Comparison of ENCODE assay signal across 14 cellular contexts in the genomic region with DNA sequence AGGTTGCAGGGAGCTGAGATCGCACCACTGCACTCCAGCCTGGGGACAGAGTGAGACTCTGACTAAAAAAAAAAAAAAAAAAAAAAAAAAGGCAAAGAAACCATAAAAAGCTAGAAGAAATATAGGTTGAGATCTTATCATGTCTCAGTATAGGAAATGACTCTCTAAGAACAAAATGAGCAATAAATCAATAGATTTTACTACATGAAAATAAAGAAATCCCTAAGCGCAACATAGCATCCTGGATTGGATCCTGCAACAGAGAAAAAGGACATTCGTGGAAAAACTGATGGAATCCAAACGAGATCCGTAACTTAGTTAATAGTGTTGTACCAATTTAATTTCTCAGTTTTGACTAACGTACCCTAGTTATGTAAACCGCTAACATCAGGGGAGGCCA. TPM values are rescaled to one million over a fixed set of nuclear protein-coding genes. Genes with fewer than 3 reads are reported as not detected.
DNase-seq lines count a peak whose midpoint lies in the region; ATAC-seq, FAIRE-seq and TF ChIP-seq lines count a peak whose summit lies in the region.
"Had no signal": no experiment of that assay in that cellular context is flagged by ENCODE, and none has a peak within 500 bp of the region (broad histone marks: within the 10 kb centered on the region; RNA-seq: fewer than 3 reads in every experiment).

No MANE protein-coding gene starts in this region.

- BruUV-seq in K562 (replicated peaks; lab: Mats Ljungman, UMichigan): no TSS peak

- H3K79me2 ChIP-seq in K562 (ENCODE audit: control insufficient read depth, insufficient read depth, low read length) (no peaks in the 10 kb centered on the region), osteoblast (ENCODE audit: insufficient read depth, low read length) (no peaks in the 10 kb centered on the region)

- FAIRE-seq in K562 (lab: Jason Lieb, UNC): no peak
- FAIRE-seq: D721Med, GM12892 had no signal

- no peaks in the 10 kb centered on the region for H3K9me1 ChIP-seq in K562 (ENCODE audit: control insufficient read depth, insufficient read depth, low read length)

- no peaks in the 10 kb centered on the region for H3K27me3 ChIP-seq in CD8-positive, alpha-beta T cell (ENCODE audit: insufficient read depth, low read length)
- H3K27me3 ChIP-seq in K562 (ENCODE audit: control insufficient read depth in 2 of 2, insufficient read depth in 2 of 2, low read length in 2 of 2) (peaks cover 34 to 78% of the 10 kb centered on the region in 2 experiments), osteoblast (ENCODE audit: insufficient read depth, low read length) (no peaks in the 10 kb centered on the region), right cardiac atrium (ENCODE audit: control insufficient read depth, insufficient read depth) (no peaks in the 10 kb centered on the region)

- no peak overlapping the region for H3K9ac ChIP-seq in K562 (ENCODE audit: insufficient read depth in 1 of 2, low read depth in 2 of 2, low read length in 2 of 2)
- H3K9ac ChIP-seq: SK-N-SH had no signal

- H3K4me3 ChIP-seq in CD8-positive, alpha-beta T cell (ENCODE audit: low read depth, low read length): no peak overlapping the region
- no peak overlapping the region for H3K4me3 ChIP-seq in K562
- no peak overlapping the region for H3K4me3 ChIP-seq in osteoblast (ENCODE audit: insufficient read depth, low read length)
- H3K4me3 ChIP-seq in right cardiac atrium (ENCODE audit: low read length): no peak overlapping the region

- no peaks in the 10 kb centered on the region for H3K9me3 ChIP-seq in CD8-positive, alpha-beta T cell (ENCODE audit: low read length)
- H3K9me3 ChIP-seq in KOPT-K1 (ENCODE audit: insufficient read depth, low read length, poor library complexity, severe bottlenecking) (no peaks in the 10 kb centered on the region), K562 (replicated peaks; ENCODE audit: control insufficient read depth, insufficient read depth, low read depth, low read length) (0 out of 2 replicates have a peak, but pooled peaks cover 2% of the 10 kb centered on the region), osteoblast (ENCODE audit: low read depth, low read length) (peaks cover 15% of the 10 kb centered on the region), right cardiac atrium (ENCODE audit: control insufficient read depth, low read length) (no peaks in the 10 kb centered on the region)
- H3K9me3 ChIP-seq: SK-N-SH had no signal

- peaks cover 18% of the 10 kb centered on the region for H3K4me1 Mint-ChIP-seq in CD8-positive, alpha-beta T cell (ENCODE audit: low read depth)

- WGBS in K562 (ENCODE audit: insufficient coverage, low coverage, missing lambda C conversion rate): 18% methylated on average over 7 of the region's 7 CpGs
- 94% methylated on average over 7 of the region's 7 CpGs for WGBS in right cardiac atrium

- H4K20me1 ChIP-seq in K562 (replicated peaks; ENCODE audit: control insufficient read depth, insufficient read depth, low read length) (no peaks in the 10 kb centered on the region), osteoblast (ENCODE audit: insufficient read depth, low read length) (no peaks in the 10 kb centered on the region)

- no peak overlapping the region for H3K4me3 Mint-ChIP-seq in CD8-positive, alpha-beta T cell

- POLR2A ChIA-PET in CD8-positive, alpha-beta T cell (lab: Charles Lee): no interaction called here
- POLR2A ChIA-PET in K562 (lab: Yijun Ruan, JAX): interaction anchor here (1.4 kb wide), 1 partner anchor 14 kb away, joined by 3 read pairs; no protein-coding TSS in a partner anchor

- no peak for TF ChIP-seq POLR2A in K562 (conservative IDR thresholded peaks at IDR 0.05)

- no peaks in the 10 kb centered on the region for H3K9me3 Mint-ChIP-seq in CD8-positive, alpha-beta T cell
- H3K9me3 Mint-ChIP-seq: CD4-positive, alpha-beta T cell had no signal

- no peak overlapping the region for H3K4me2 ChIP-seq in K562 (ENCODE audit: insufficient read depth, low read length)
- peak overlapping the region; percentile 32 for H3K4me2 ChIP-seq in osteoblast (ENCODE audit: insufficient read depth, low read length)
- H3K4me2 ChIP-seq: SK-N-SH had no signal

- CTCF ChIA-PET in CD8-positive, alpha-beta T cell (lab: Charles Lee): no interaction called here
- CTCF ChIA-PET in K562 (lab: Yijun Ruan, JAX; ENCODE audit: low intra/inter-chr PET ratio): interaction anchor here (0.6 kb wide), 1 partner anchor 201 kb away, joined by 3 read pairs; no protein-coding TSS in a partner anchor

- H3K27ac Mint-ChIP-seq in CD8-positive, alpha-beta T cell: peak overlapping the region; percentile 41
- H3K27ac Mint-ChIP-seq: CD4-positive, alpha-beta T cell had no signal

- peaks cover 6% of the 10 kb centered on the region for H3K4me1 ChIP-seq in CD8-positive, alpha-beta T cell (ENCODE audit: insufficient read depth, low read length)
- H3K4me1 ChIP-seq in K562 (replicated peaks in 1 of 2; ENCODE audit: control insufficient read depth in 2 of 2, insufficient read depth in 2 of 2, low read length in 2 of 2) (peaks cover 0 to 16% of the 10 kb centered on the region in 2 experiments; a peak in 2 of 5 replicates), osteoblast (ENCODE audit: insufficient read depth, low read length) (peaks cover 18% of the 10 kb centered on the region), right cardiac atrium (ENCODE audit: control insufficient read depth, insufficient read depth, low read length) (no peaks in the 10 kb centered on the region)

- no peak for TF ChIP-seq EP300 in K562 (IDR thresholded peaks at IDR 0.05; ENCODE audit: low read length)

- H2AFZ ChIP-seq in K562 (ENCODE audit: low read depth, low read length) (no peak overlapping the region), osteoblast (ENCODE audit: low read length) (no peak overlapping the region)

- no peak for TF ChIP-seq CTCF in CD8-positive, alpha-beta T cell (IDR thresholded peaks at IDR 0.05)
- no peak for TF ChIP-seq CTCF in K562 (IDR thresholded peaks at IDR 0.05 in 2 of 3, conservative IDR thresholded peaks at IDR 0.05 in 1 of 3; ENCODE audit: insufficient read depth in 2 of 3, low read depth in 1 of 3, low read length in 3 of 3)
- TF ChIP-seq CTCF in osteoblast (IDR thresholded peaks at IDR 0.05; ENCODE audit: extremely low read depth, low read depth, low read length): no peak

- no peak for TF ChIP-seq RAD21 in K562 (CRISPR knock-in tag; conservative IDR thresholded peaks at IDR 0.05 in 1 of 2, IDR thresholded peaks at IDR 0.05 in 1 of 2)

- DNase-seq in CD8-positive, alpha-beta T cell: no peak
- DNase-seq in K562 (ENCODE audit: extremely low read depth in 1 of 4, low spot score in 3 of 4) (no peak), osteoblast (ENCODE audit: insufficient read length, low spot score, missing footprints) (no peak), sciatic nerve (ENCODE audit: low spot score) (no peak), right cardiac atrium (no peak), inferior parietal cortex (ENCODE audit: extremely low spot score) (no peak)
- DNase-seq: CD4-positive, alpha-beta T cell; GDM1; Karpas-422; NCI-H524; SK-N-SH had no signal

- no peak overlapping the region for H3K27ac ChIP-seq in CD8-positive, alpha-beta T cell (ENCODE audit: low read depth, low read length)
- H3K27ac ChIP-seq in KOPT-K1 (ENCODE audit: low read depth, low read length, poor library complexity, severe bottlenecking) (peak overlapping the region; percentile 59), K562 (ENCODE audit: extremely low read depth, low read depth, low read length) (no peak overlapping the region), osteoblast (ENCODE audit: low read depth, low read length) (peak overlapping the region; percentile 73), right cardiac atrium (ENCODE audit: low read length) (no peak overlapping the region)

- in situ Hi-C loops in K562 (cut with MboI): no loop called here

- no peak for ATAC-seq in CD8-positive, alpha-beta T cell
- no peak for ATAC-seq in K562
- ATAC-seq in sciatic nerve: no peak
- no peak for ATAC-seq in right cardiac atrium

- no peaks in the 10 kb centered on the region for H3K36me3 ChIP-seq in CD8-positive, alpha-beta T cell (ENCODE audit: insufficient read depth, low read length)
- H3K36me3 ChIP-seq in KOPT-K1 (ENCODE audit: insufficient read depth, low read length) (no peaks in the 10 kb centered on the region), K562 (ENCODE audit: control insufficient read depth, insufficient read depth, low read length) (no peaks in the 10 kb centered on the region), osteoblast (ENCODE audit: insufficient read depth, low read length) (no peaks in the 10 kb centered on the region)

- no peaks in the 10 kb centered on the region for H3K36me3 Mint-ChIP-seq in CD8-positive, alpha-beta T cell

- intact Hi-C loops in CD8-positive, alpha-beta T cell (cut with DNase I, micrococcal nuclease): no loop called here
- intact Hi-C loops in K562 (cut with micrococcal nuclease): no loop called here
- intact Hi-C loops in sciatic nerve (cut with DNase I): no loop called here
- intact Hi-C loops in right cardiac atrium (cut with DNase I): no loop called here

- H3K27me3 Mint-ChIP-seq in CD8-positive, alpha-beta T cell (ENCODE audit: low read depth): peaks cover 2% of the 10 kb centered on the region
- H3K27me3 Mint-ChIP-seq: CD4-positive, alpha-beta T cell had no signal

RNA-seq across cellular contexts. Expression of a gene that starts 35.3 kb away (rescaled TPM):
- total RNA-seq in CD8-positive, alpha-beta T cell: not detected
- not detected in 2 replicates for total RNA-seq in K562 (2011; cell fraction: chromatin; rRNA removed; ENCODE audit: low replicate concordance)
- not detected in 2 replicates for total RNA-seq in K562 (2011; cell fraction: nucleolus; rRNA removed)
- not detected in 2 replicates for total RNA-seq in K562 (2011; cell fraction: nucleoplasm; rRNA removed)
- total RNA-seq in K562 (2014; rRNA removed) (0.16 TPM in 1 of 2 replicates, not detected in the other), K562 (2014; rRNA removed; fragmentation: Illumina TruSeq; extraction: Trizol) (not detected in 2 replicates), K562 (2015; rRNA removed; fragmentation: Illumina TruSeq; extraction: Trizol) (not detected in 2 replicates), K562 (2021) (not detected in 2 replicates), osteoblast (under 0.01 and 0.36 TPM in 2 replicates), sciatic nerve (0.89 TPM), right cardiac atrium (1 to 10 TPM in 2 of 4 donors, under 1 TPM in 2; 0.71 to 1.8 (median 1.1) TPM)
- polyA plus RNA-seq in K562 (2011; rRNA removed) (0.07 and 0.08 TPM in 2 replicates), K562 (2014; fragmentation: Illumina TruSeq; extraction: Trizol) (0.06 TPM in 1 of 2 replicates, not detected in the other), K562 (2014; fragmentation: Nextera tagmentation; extraction: Ambion mirVana) (not detected), K562 (2014; rRNA removed) (not detected in 2 replicates), right cardiac atrium (0.57 TPM)
- polyA plus RNA-seq in K562 (2011; cell fraction: cytosol; rRNA removed): 0.01 and 0.22 TPM in 2 replicates
- polyA plus RNA-seq in K562 (2011; cell fraction: nucleus; rRNA removed): 0.13 and 0.40 TPM in 2 replicates
- polyA plus RNA-seq in K562 (2012): 0.09 and 0.14 TPM in 2 replicates
- polyA minus RNA-seq in K562 (2011; rRNA and poly(A)+ RNA removed): not detected in 2 replicates
- not detected in 2 replicates for polyA minus RNA-seq in K562 (2011; cell fraction: cytosol; rRNA and poly(A)+ RNA removed)
- 0.11 and 0.13 TPM in 2 replicates for polyA minus RNA-seq in K562 (2011; cell fraction: nucleus; rRNA and poly(A)+ RNA removed)
- total RNA-seq: CD4-positive, alpha-beta T cell had no signal
- polyA plus RNA-seq: SK-N-SH had no signal

RNA-seq across cellular contexts. Expression of a gene that starts 45.1 kb away (rescaled TPM):
- not detected for total RNA-seq in CD8-positive, alpha-beta T cell
- total RNA-seq in K562 (2011; cell fraction: chromatin; rRNA removed; ENCODE audit: low replicate concordance): not detected in 2 replicates
- not detected in 2 replicates for total RNA-seq in K562 (2011; cell fraction: nucleolus; rRNA removed)
- not detected in 2 replicates for total RNA-seq in K562 (2011; cell fraction: nucleoplasm; rRNA removed)
- not detected in 2 replicates for total RNA-seq in K562 (2014; rRNA removed)
- not detected in 2 replicates for total RNA-seq in K562 (2014; rRNA removed; fragmentation: Illumina TruSeq; extraction: Trizol)
- total RNA-seq in K562 (2015; rRNA removed; fragmentation: Illumina TruSeq; extraction: Trizol): not detected in 2 replicates
- 0.09 TPM in 1 of 2 replicates, not detected in the other for total RNA-seq in K562 (2021)
- not detected in 2 replicates for polyA plus RNA-seq in K562 (2011; rRNA removed)
- polyA plus RNA-seq in K562 (2011; cell fraction: cytosol; rRNA removed): not detected in 2 replicates
- polyA plus RNA-seq in K562 (2011; cell fraction: nucleus; rRNA removed): not detected in 2 replicates
- polyA plus RNA-seq in K562 (2012): not detected in 2 replicates
- not detected in 2 replicates for polyA plus RNA-seq in K562 (2014; fragmentation: Illumina TruSeq; extraction: Trizol)
- not detected for polyA plus RNA-seq in K562 (2014; fragmentation: Nextera tagmentation; extraction: Ambion mirVana)
- not detected in 2 replicates for polyA plus RNA-seq in K562 (2014; rRNA removed)
- polyA minus RNA-seq in K562 (2011; rRNA and poly(A)+ RNA removed): not detected in 2 replicates
- polyA minus RNA-seq in K562 (2011; cell fraction: cytosol; rRNA and poly(A)+ RNA removed): not detected in 2 replicates
- not detected in 2 replicates for polyA minus RNA-seq in K562 (2011; cell fraction: nucleus; rRNA and poly(A)+ RNA removed)
- total RNA-seq in osteoblast: 43.3 and 52.8 TPM in 2 replicates
- total RNA-seq in sciatic nerve: 222 TPM
- 10 to 100 TPM; 36.5 to 62.4 (median 48.9) TPM for total RNA-seq in right cardiac atrium
- 40.7 TPM for polyA plus RNA-seq in right cardiac atrium
- total RNA-seq: CD4-positive, alpha-beta T cell had no signal

Comparison
In these comparisons a context has a peak if more than half of its experiments do, and no peak if none do; other contexts are left out.
1. H3K27ac ChIP-seq: peak in KOPT-K1 (single experiment) and osteoblast (single experiment); none in CD8-positive, alpha-beta T cell (single experiment), K562 (single experiment) and right cardiac atrium (single experiment).
2. RNA of a gene that starts 45.1 kb away (total RNA-seq): 222 TPM in sciatic nerve (single experiment), 36.5 to 62.4 TPM in right cardiac atrium and 43.3 to 52.8 TPM in osteoblast; not detected in CD8-positive, alpha-beta T cell and 0.09 TPM in K562; every median in the first group is over 10 times any median in the second.